In genomic region chr12:120316798-120317257, GRCh38 we compare ENCODE assay signal across 9 cellular contexts. TPM values are rescaled to one million over a fixed set of nuclear protein-coding genes. Genes with fewer than 3 reads are reported as not detected.
DNase-seq lines count a peak whose midpoint lies in the region; ATAC-seq, FAIRE-seq and TF ChIP-seq lines count a peak whose summit lies in the region.
"Had no signal": no experiment of that assay in that cellular context is flagged by ENCODE, and none has a peak within 500 bp of the region (broad histone marks: within the 10 kb centered on the region; RNA-seq: fewer than 3 reads in every experiment).

No MANE protein-coding gene starts in this region.

- H3K4me1 ChIP-seq in HCT116 (ENCODE audit: control insufficient read depth in 1 of 2, insufficient read depth in 2 of 2, low read length in 2 of 2): peaks cover 2 to 15% of the 10 kb centered on the region in 2 experiments; a peak in 1 of 4 replicates
- peaks cover 0 to 6% of the 10 kb centered on the region in 2 donors for H3K4me1 ChIP-seq in right atrium auricular region
- peaks cover 6% of the 10 kb centered on the region for H3K4me1 ChIP-seq in skeletal muscle satellite cell (ENCODE audit: control insufficient read depth, insufficient read depth, low read length)

- TSS peak; percentile 95 for BruUV-seq in HCT116 (replicated peaks; lab: Mats Ljungman, UMichigan)

- H2AFZ ChIP-seq in HCT116 (ENCODE audit: low read depth, low read length, poor library complexity, severe bottlenecking): no peak overlapping the region

- TF ChIP-seq CTCF in HCT116 (IDR thresholded peaks at IDR 0.05 in 2 of 3, conservative IDR thresholded peaks at IDR 0.05 in 1 of 3; ENCODE audit: borderline replicate concordance in 1 of 3, insufficient read depth in 1 of 3, low read depth in 2 of 3, low read length in 2 of 3) (no peak), WERI-Rb-1 (IDR thresholded peaks at IDR 0.05; ENCODE audit: low read depth, low read length) (no peak), right atrium auricular region (IDR thresholded peaks at IDR 0.05) (no peak), D721Med (IDR thresholded peaks at IDR 0.05; ENCODE audit: insufficient read depth, missing control alignments) (no peak)

- H3K4me2 ChIP-seq in HCT116 (ENCODE audit: low read length): peak overlapping the region; percentile 87
- peak overlapping the region; percentile 93 for H3K4me2 ChIP-seq in skeletal muscle satellite cell (ENCODE audit: low read length)

- no peak for FAIRE-seq in D721Med (lab: Jason Lieb, UNC)

- intact Hi-C loops in HCT116 (cut with micrococcal nuclease): no loop called here

- no peak for TF ChIP-seq RAD21 in HCT116 (IDR thresholded peaks at IDR 0.05; ENCODE audit: low read depth)

- H3K9ac ChIP-seq in HCT116 (ENCODE audit: low read length) (peak overlapping the region; percentile 65), skeletal muscle satellite cell (ENCODE audit: low read depth, low read length) (peak overlapping the region; percentile 74)

- ATAC-seq in HCT116 (no peak), GM19351 (IDR thresholded peaks at IDR 0.05; ENCODE audit: unreplicated experiment) (no peak)

- H3K9me3 ChIP-seq in HCT116 (ENCODE audit: control insufficient read depth in 1 of 2, insufficient read depth in 1 of 2, low read depth in 1 of 2, low read length in 2 of 2) (no peaks in the 10 kb centered on the region), WERI-Rb-1 (ENCODE audit: severe bottlenecking) (no peaks in the 10 kb centered on the region), right atrium auricular region (no peaks in the 10 kb centered on the region), skeletal muscle satellite cell (replicated peaks; ENCODE audit: low read length) (no peaks in the 10 kb centered on the region)

- no peaks in the 10 kb centered on the region for H4K20me1 ChIP-seq in HCT116 (ENCODE audit: insufficient read depth)

- H3K79me2 ChIP-seq in HCT116 (ENCODE audit: insufficient read depth, low read length): no peaks in the 10 kb centered on the region

- H3K9me2 ChIP-seq in HCT116 (ENCODE audit: insufficient read depth): no peaks in the 10 kb centered on the region

- H3K27ac ChIP-seq in HCT116 (ENCODE audit: low read depth, low read length) (peak overlapping the region; percentile 55), WERI-Rb-1 (peak overlapping the region; percentile 74), right atrium auricular region (peak overlapping the region; percentile 82 to 87)

- H3K36me3 ChIP-seq in HCT116 (ENCODE audit: control insufficient read depth in 1 of 2, insufficient read depth in 2 of 2, low read length in 2 of 2): no peaks in the 10 kb centered on the region
- H3K36me3 ChIP-seq in WERI-Rb-1: no peaks in the 10 kb centered on the region
- no peaks in the 10 kb centered on the region for H3K36me3 ChIP-seq in right atrium auricular region
- H3K36me3 ChIP-seq in skeletal muscle satellite cell (ENCODE audit: insufficient read depth, low read length): no peaks in the 10 kb centered on the region

- CTCF ChIA-PET in HCT116 (lab: Charles Lee): interaction anchor here (0.7 to 1.2 kb wide), 2 partner anchors 15 to 332 kb away, joined by 3 to 6 read pairs; partner anchors contain the start of gene SIRT4

- POLR2A ChIA-PET in HCT116 (lab: Charles Lee): interaction anchor here (1.7 to 2.0 kb wide), 2 partner anchors 24 to 26 kb away, joined by 10 to 12 read pairs; partner anchors contain the start of genes RNU4-1 and RNU4-2

- H3K27me3 ChIP-seq in HCT116 (ENCODE audit: insufficient read depth, low read length): no peaks in the 10 kb centered on the region
- H3K27me3 ChIP-seq in WERI-Rb-1 (ENCODE audit: insufficient read depth, low read depth, severe bottlenecking): no peaks in the 10 kb centered on the region
- H3K27me3 ChIP-seq in right atrium auricular region: no peaks in the 10 kb centered on the region
- peaks cover 11% of the 10 kb centered on the region for H3K27me3 ChIP-seq in skeletal muscle satellite cell (ENCODE audit: control insufficient read depth, insufficient read depth, low read length)

- DNase-seq in HCT116 (ENCODE audit: low read depth, low spot score) (no peak), WERI-Rb-1 (no peak), right atrium auricular region (ENCODE audit: low spot score) (no peak), NCI-H2227 treated with DMSO at 0.1 percent for 48 hours (lab: John Stamatoyannopoulos, UW) (no peak), D721Med (ENCODE audit: insufficient read length, low spot score) (no peak), NCI-H2171 (lab: John Stamatoyannopoulos, UW) (no peak)

- RAD21 ChIA-PET in HCT116 (lab: Charles Lee; ENCODE audit: low non-redundant PET in 1 of 2, low total read pairs in 2 of 2, uncharacterized antibody in 2 of 2, unreplicated experiment in 2 of 2): no interaction called here

- TF ChIP-seq POLR2A in HCT116 (IDR thresholded peaks at IDR 0.05; ENCODE audit: borderline replicate concordance, extremely low read depth, insufficient read depth, insufficient read length): no peak

- H3K4me3 ChIP-seq in HCT116 (replicated peaks in 1 of 2; ENCODE audit: low read depth in 1 of 2, low read length in 2 of 2) (peak overlapping the region; percentile 65 to 70), WERI-Rb-1 (ENCODE audit: low read depth, low read length) (peak overlapping the region; percentile 49), right atrium auricular region (peak overlapping the region; percentile 44 to 64), skeletal muscle satellite cell (ENCODE audit: low read length) (peak overlapping the region; percentile 81)

TF ChIP-seq in HCT116, 20 proteins besides CTCF, POLR2A, EP300 and RAD21:
- TF ChIP-seq ZFX (IDR thresholded peaks at IDR 0.05) (0 out of 2 replicates have a peak, but pooled peaks have one; percentile 8), SIN3A (IDR thresholded peaks at IDR 0.05; ENCODE audit: low read depth) (no peak)
TF ChIP-seq in HCT116: peak in this region for 1.

RNA-seq across cellular contexts. Expression of gene PLA2G1B, which starts 10.8 kb away (rescaled TPM):
- total RNA-seq in HCT116 (2021; ENCODE audit: unreplicated experiment) (2.0 TPM), right atrium auricular region (not detected)
- not detected in 2 replicates for polyA plus RNA-seq in HCT116 (2012)
- total RNA-seq in skeletal muscle satellite cell (2012; rRNA removed): not detected in 2 replicates
- total RNA-seq: subcutaneous adipose tissue had no signal

RNA-seq across cellular contexts. Expression of gene SIRT4, which starts 14.7 kb away (rescaled TPM):
- total RNA-seq in HCT116 (2021; ENCODE audit: unreplicated experiment) (2.8 TPM), right atrium auricular region (1 to 10 TPM; 3.1 to 5.6 TPM)
- polyA plus RNA-seq in HCT116 (2012): 1.1 and 1.4 TPM in 2 replicates
- 0.22 TPM in 1 of 2 replicates, not detected in the other for total RNA-seq in skeletal muscle satellite cell (2012; rRNA removed)

RNA-seq across cellular contexts. Expression of gene RNU4-1, which starts 23.8 kb away (rescaled TPM):
- total RNA-seq in HCT116 (2021; ENCODE audit: unreplicated experiment): 2,323 TPM
- 25.9 and 42.2 TPM in 2 replicates for polyA plus RNA-seq in HCT116 (2012)
- not detected for total RNA-seq in right atrium auricular region
- under 0.01 TPM in 2 replicates for total RNA-seq in skeletal muscle satellite cell (2012; rRNA removed)

RNA-seq across cellular contexts. Expression of gene RNU4-2, which starts 25.1 kb away (rescaled TPM):
- total RNA-seq in HCT116 (2021; ENCODE audit: unreplicated experiment) (2,248 TPM), right atrium auricular region (not detected)
- polyA plus RNA-seq in HCT116 (2012): 37.9 and 41.5 TPM in 2 replicates
- total RNA-seq in skeletal muscle satellite cell (2012; rRNA removed): under 0.01 TPM in 2 replicates

RNA-seq across cellular contexts. Expression of gene PXN, which starts 51.3 kb away (rescaled TPM):
- 211 TPM for total RNA-seq in HCT116 (2021; ENCODE audit: unreplicated experiment)
- polyA plus RNA-seq in HCT116 (2012): 161 and 178 TPM in 2 replicates
- total RNA-seq in right atrium auricular region: 10 to 100 TPM; 34.7 to 76.7 TPM
- 116 and 118 TPM in 2 replicates for total RNA-seq in skeletal muscle satellite cell (2012; rRNA removed)

Comparison
In these comparisons a context has a peak if more than half of its experiments do, and no peak if none do; other contexts are left out.
1. RNA of gene RNU4-1, which starts 23.8 kb away (total RNA-seq): 2,323 TPM in HCT116 (single experiment); not detected in right atrium auricular region; every median in the first group is over 1,000 times any median in the second.
2. Peak in every context shown above with its lines, with median percentiles within 50 percentile points of each other: H3K27ac ChIP-seq and H3K4me3 ChIP-seq.